In the genomic region with DNA sequence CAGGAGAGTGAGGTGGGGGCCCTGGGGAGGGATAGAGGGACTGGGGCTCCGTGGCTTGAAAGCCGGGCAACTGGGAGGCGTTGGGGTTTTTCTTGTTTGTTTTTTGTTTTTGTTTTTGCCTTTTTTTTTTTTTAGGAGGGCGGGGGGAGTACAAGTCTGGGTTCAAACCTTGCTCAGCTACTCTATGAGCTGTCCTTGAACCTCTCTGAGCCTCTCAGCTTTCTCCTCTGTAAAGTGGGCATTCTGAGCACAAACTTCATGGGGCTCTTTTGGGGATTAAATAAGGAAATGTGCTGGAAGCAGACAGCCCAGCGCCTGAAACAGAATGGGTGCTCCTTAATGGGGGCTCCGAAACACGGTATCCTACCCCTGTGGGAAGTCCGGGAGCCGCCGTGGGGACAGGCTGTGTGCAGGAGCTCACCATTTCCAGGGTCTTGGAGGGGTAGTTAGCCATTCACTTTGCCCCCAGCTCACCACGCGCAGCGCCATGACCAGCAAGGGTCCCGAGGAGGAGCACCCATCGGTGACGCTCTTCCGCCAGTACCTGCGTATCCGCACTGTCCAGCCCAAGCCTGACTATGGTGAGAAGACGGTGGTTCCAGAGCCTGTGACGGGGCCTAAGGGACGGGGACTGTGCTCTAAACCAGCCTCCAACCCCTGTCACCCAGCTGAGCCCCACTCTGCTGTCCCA, we compare ENCODE assay signal across 8 cellular contexts. TPM values are rescaled to one million over a fixed set of nuclear protein-coding genes. Genes with fewer than 3 reads are reported as not detected.
DNase-seq lines count a peak whose midpoint lies in the region; ATAC-seq, FAIRE-seq and TF ChIP-seq lines count a peak whose summit lies in the region.

No MANE protein-coding gene starts in this region.

- BruUV-seq in K562 (replicated peaks; lab: Mats Ljungman, UMichigan): TSS peak; percentile 92

- peak overlapping the region; percentile 89 for H3K4me3 Mint-ChIP-seq in activated T-cell treated with anti-CD3 and anti-CD28 coated beads, Interleukin-2, amount 50 U/mL, for 24 hours

- H3K27me3 ChIP-seq in K562 (ENCODE audit: control insufficient read depth in 2 of 2, insufficient read depth in 2 of 2, low read length in 2 of 2) (no peaks in the 10 kb centered on the region), thyroid gland (no peaks in the 10 kb centered on the region)

- H3K4me1 ChIP-seq in K562 (replicated peaks in 1 of 2; ENCODE audit: control insufficient read depth in 2 of 2, insufficient read depth in 2 of 2, low read length in 2 of 2): peaks cover 35 to 65% of the 10 kb centered on the region in 2 experiments; a peak in 4 of 5 replicates
- peaks cover 10 to 20% of the 10 kb centered on the region in 2 donors for H3K4me1 ChIP-seq in thyroid gland

- TF ChIP-seq CTCF in K562 (IDR thresholded peaks at IDR 0.05 in 2 of 3, conservative IDR thresholded peaks at IDR 0.05 in 1 of 3; ENCODE audit: insufficient read depth in 2 of 3, low read depth in 1 of 3, low read length in 3 of 3) (no peak), lower leg skin (IDR thresholded peaks at IDR 0.05) (no peak), thyroid gland (IDR thresholded peaks at IDR 0.05) (no peak)

- in situ Hi-C loops in K562 (cut with MboI): no loop called here

- intact Hi-C loops in K562 (cut with micrococcal nuclease): loop anchor here (1.0 kb wide), 1 partner anchor 8 kb away; no protein-coding TSS in a partner anchor
- intact Hi-C loops in lower leg skin (cut with DNase I; ENCODE audit: low total_unique reads): no loop called here
- intact Hi-C loops in thyroid gland (cut with DNase I): no loop called here

- no peaks in the 10 kb centered on the region for H3K9me1 ChIP-seq in K562 (ENCODE audit: control insufficient read depth, insufficient read depth, low read length)

- H3K9me3 ChIP-seq in K562 (replicated peaks; ENCODE audit: control insufficient read depth, insufficient read depth, low read depth, low read length): no peaks in the 10 kb centered on the region
- no peaks in the 10 kb centered on the region for H3K9me3 ChIP-seq in thyroid gland

- CTCF ChIA-PET in K562 (lab: Yijun Ruan, JAX; ENCODE audit: low intra/inter-chr PET ratio): no interaction called here

- peak overlapping the region; percentile 95 for H3K27ac Mint-ChIP-seq in activated T-cell treated with anti-CD3 and anti-CD28 coated beads, Interleukin-2, amount 50 U/mL, for 24 hours

- DNase-seq in activated T-cell treated with anti-CD3 and anti-CD28 coated beads, Interleukin-2, amount 50 U/mL, for 24 hours: no peak
- no peak for DNase-seq in activated T-cell treated with anti-CD3 and anti-CD28 coated beads, Interleukin-2, amount 50 U/mL, for 1 hour
- DNase-seq in K562 (ENCODE audit: extremely low read depth in 1 of 4, low spot score in 3 of 4) (peak in 3 of 4 experiments; percentile 25 to 57 (median 36)), lower leg skin (ENCODE audit: low spot score in 2 of 2) (no peak), thyroid gland (no peak)

- FAIRE-seq in K562 (lab: Jason Lieb, UNC): no peak

- WGBS in K562 (ENCODE audit: insufficient coverage, low coverage, missing lambda C conversion rate): 2% methylated on average over 21 of the region's 22 CpGs
- WGBS in lower leg skin, 2 donors: 70 to 71% methylated on average over 16 to 22 of the region's 22 CpGs
- WGBS in thyroid gland, 2 donors: 68 to 70% methylated on average over 19 to 22 of the region's 22 CpGs

- peak overlapping the region; percentile 51; the same call in 1 of the 2 replicates for H2AFZ ChIP-seq in K562 (ENCODE audit: low read depth, low read length)

- H3K79me2 ChIP-seq in K562 (ENCODE audit: control insufficient read depth, insufficient read depth, low read length): peaks cover 47% of the 10 kb centered on the region

- peaks cover 29% of the 10 kb centered on the region for H3K36me3 Mint-ChIP-seq in activated T-cell treated with anti-CD3 and anti-CD28 coated beads, Interleukin-2, amount 50 U/mL, for 24 hours (ENCODE audit: low read depth)

- TF ChIP-seq POLR2A in K562 (conservative IDR thresholded peaks at IDR 0.05) (peak; percentile 95), lower leg skin (IDR thresholded peaks at IDR 0.05) (no peak), thyroid gland (IDR thresholded peaks at IDR 0.05) (no peak)

- peak overlapping the region; percentile 91 for H3K27ac ChIP-seq in K562 (ENCODE audit: extremely low read depth, low read depth, low read length)
- H3K27ac ChIP-seq in thyroid gland: peak overlapping the region; percentile 89 to 94 (median 93)

- peaks cover 32% of the 10 kb centered on the region for H3K4me1 Mint-ChIP-seq in activated T-cell treated with anti-CD3 and anti-CD28 coated beads, Interleukin-2, amount 50 U/mL, for 24 hours (ENCODE audit: low read depth)

- peak overlapping the region; percentile 55 for H3K4me3 ChIP-seq in K562
- H3K4me3 ChIP-seq in lower leg skin (ENCODE audit: low read depth, poor library complexity, severe bottlenecking): peak overlapping the region; percentile 17
- H3K4me3 ChIP-seq in thyroid gland (replicated peaks in 1 of 3): peak overlapping the region in 2 of 3 donors; percentile 34 to 40

- POLR2A ChIA-PET in K562 (lab: Yijun Ruan, JAX): interaction anchor here (0.5 to 5.2 kb wide), 5 partner anchors 10 to 42 kb away, joined by 3 to 105 read pairs (median 4); a partner anchor contains a TSS

- peaks cover 28% of the 10 kb centered on the region; the same call in 2 of the 3 replicates for H3K36me3 ChIP-seq in K562 (ENCODE audit: control insufficient read depth, insufficient read depth, low read length)
- no peaks in the 10 kb centered on the region for H3K36me3 ChIP-seq in thyroid gland

- TF ChIP-seq RAD21 in K562 (CRISPR knock-in tag; conservative IDR thresholded peaks at IDR 0.05 in 1 of 2, IDR thresholded peaks at IDR 0.05 in 1 of 2): no peak

- no peak for TF ChIP-seq EP300 in K562 (IDR thresholded peaks at IDR 0.05; ENCODE audit: low read length)

- peak overlapping the region; percentile 96 for H3K4me2 ChIP-seq in K562 (ENCODE audit: insufficient read depth, low read length)

- H3K9me3 Mint-ChIP-seq in activated T-cell treated with anti-CD3 and anti-CD28 coated beads, Interleukin-2, amount 50 U/mL, for 24 hours: no peaks in the 10 kb centered on the region

- H3K27me3 Mint-ChIP-seq in activated T-cell treated with anti-CD3 and anti-CD28 coated beads, Interleukin-2, amount 50 U/mL, for 24 hours: no peaks in the 10 kb centered on the region

- H4K20me1 ChIP-seq in K562 (replicated peaks; ENCODE audit: control insufficient read depth, insufficient read depth, low read length): no peaks in the 10 kb centered on the region

- H3K9ac ChIP-seq in K562 (ENCODE audit: insufficient read depth in 1 of 2, low read depth in 2 of 2, low read length in 2 of 2): peak overlapping the region; percentile 94 to 97

- ATAC-seq in K562 (peak; percentile 52), HG03025 (IDR thresholded peaks at IDR 0.05; ENCODE audit: low FRiP score, unreplicated experiment) (no peak), GM21367 (IDR thresholded peaks at IDR 0.05; ENCODE audit: unreplicated experiment) (no peak), esophagus mucosa (no peak)

RNA-seq across cellular contexts. Expression of a gene that starts 0.4 kb away (rescaled TPM):
- total RNA-seq in K562 (2011; cell fraction: chromatin; rRNA removed; ENCODE audit: low replicate concordance): 84.3 and 247 TPM in 2 replicates
- 195 and 196 TPM in 2 replicates for total RNA-seq in K562 (2011; cell fraction: nucleolus; rRNA removed)
- total RNA-seq in K562 (2011; cell fraction: nucleoplasm; rRNA removed): 130 and 134 TPM in 2 replicates
- total RNA-seq in K562 (2014; rRNA removed): 118 and 179 TPM in 2 replicates
- total RNA-seq in K562 (2014; rRNA removed; fragmentation: Illumina TruSeq; extraction: Trizol): 44.6 and 70.7 TPM in 2 replicates
- total RNA-seq in K562 (2015; rRNA removed; fragmentation: Illumina TruSeq; extraction: Trizol): 93.2 and 96.9 TPM in 2 replicates
- total RNA-seq in K562 (2021): 134 and 138 TPM in 2 replicates
- polyA plus RNA-seq in K562 (2011; rRNA removed): 104 and 144 TPM in 2 replicates
- 184 and 389 TPM in 2 replicates for polyA plus RNA-seq in K562 (2011; cell fraction: cytosol; rRNA removed)
- polyA plus RNA-seq in K562 (2011; cell fraction: nucleus; rRNA removed): 211 and 337 TPM in 2 replicates
- polyA plus RNA-seq in K562 (2012): 145 and 205 TPM in 2 replicates
- 123 and 129 TPM in 2 replicates for polyA plus RNA-seq in K562 (2014; fragmentation: Illumina TruSeq; extraction: Trizol)
- polyA plus RNA-seq in K562 (2014; fragmentation: Nextera tagmentation; extraction: Ambion mirVana): 100 to 1,000 TPM; 179 to 195 TPM
- 128 and 136 TPM in 2 replicates for polyA plus RNA-seq in K562 (2014; rRNA removed)
- 63.4 and 90.9 TPM in 2 replicates for polyA minus RNA-seq in K562 (2011; rRNA and poly(A)+ RNA removed)
- 94.5 and 118 TPM in 2 replicates for polyA minus RNA-seq in K562 (2011; cell fraction: cytosol; rRNA and poly(A)+ RNA removed)
- polyA minus RNA-seq in K562 (2011; cell fraction: nucleus; rRNA and poly(A)+ RNA removed): 79.1 and 86.7 TPM in 2 replicates
- total RNA-seq in lower leg skin: 10 to 100 TPM; 16.2 to 44.2 (median 30.5) TPM
- 10 to 100 TPM; 34.9 to 98.8 (median 77.6) TPM for total RNA-seq in thyroid gland
- 27.4 TPM for total RNA-seq in esophagus mucosa

RNA-seq across cellular contexts. Expression of a gene that starts 8.9 kb away (rescaled TPM):
- total RNA-seq in K562 (2011; cell fraction: chromatin; rRNA removed; ENCODE audit: low replicate concordance): 1.7 and 7.0 TPM in 2 replicates
- 12.5 and 13.2 TPM in 2 replicates for total RNA-seq in K562 (2011; cell fraction: nucleolus; rRNA removed)
- total RNA-seq in K562 (2011; cell fraction: nucleoplasm; rRNA removed): 9.3 and 10.3 TPM in 2 replicates
- total RNA-seq in K562 (2014; rRNA removed) (8.4 and 12.2 TPM in 2 replicates), K562 (2014; rRNA removed; fragmentation: Illumina TruSeq; extraction: Trizol) (1.7 and 3.3 TPM in 2 replicates), K562 (2015; rRNA removed; fragmentation: Illumina TruSeq; extraction: Trizol) (7.7 and 8.3 TPM in 2 replicates), K562 (2021) (9.4 and 10.6 TPM in 2 replicates), lower leg skin (10 to 100 TPM in 1 of 4 donors, 1 to 10 TPM in 3; 2.2 to 14.8 (median 5.0) TPM), thyroid gland (10 to 100 TPM; 20.0 to 91.9 (median 49.3) TPM), esophagus mucosa (4.5 TPM)
- polyA plus RNA-seq in K562 (2011; rRNA removed) (6.6 and 10.5 TPM in 2 replicates), K562 (2014; fragmentation: Illumina TruSeq; extraction: Trizol) (7.1 and 8.4 TPM in 2 replicates), K562 (2014; fragmentation: Nextera tagmentation; extraction: Ambion mirVana) (1 to 10 TPM in 1 of 2 experiments, under 1 TPM in 1; 0.90 to 2.0 TPM), K562 (2014; rRNA removed) (9.6 and 14.0 TPM in 2 replicates)
- 20.3 and 55.0 TPM in 2 replicates for polyA plus RNA-seq in K562 (2011; cell fraction: cytosol; rRNA removed)
- 5.8 and 7.5 TPM in 2 replicates for polyA plus RNA-seq in K562 (2011; cell fraction: nucleus; rRNA removed)
- 10.5 and 14.1 TPM in 2 replicates for polyA plus RNA-seq in K562 (2012)
- polyA minus RNA-seq in K562 (2011; rRNA and poly(A)+ RNA removed): 1.6 and 5.7 TPM in 2 replicates
- 4.3 and 7.0 TPM in 2 replicates for polyA minus RNA-seq in K562 (2011; cell fraction: cytosol; rRNA and poly(A)+ RNA removed)
- polyA minus RNA-seq in K562 (2011; cell fraction: nucleus; rRNA and poly(A)+ RNA removed): 0.54 and 0.78 TPM in 2 replicates

RNA-seq across cellular contexts. Expression of a gene that starts 9.9 kb away (rescaled TPM):
- 33.5 and 88.4 TPM in 2 replicates for total RNA-seq in K562 (2011; cell fraction: chromatin; rRNA removed; ENCODE audit: low replicate concordance)
- total RNA-seq in K562 (2011; cell fraction: nucleolus; rRNA removed): 69.5 and 79.0 TPM in 2 replicates
- total RNA-seq in K562 (2011; cell fraction: nucleoplasm; rRNA removed): 83.9 and 125 TPM in 2 replicates
- 46.5 and 78.4 TPM in 2 replicates for total RNA-seq in K562 (2014; rRNA removed)
- 27.4 and 28.3 TPM in 2 replicates for total RNA-seq in K562 (2014; rRNA removed; fragmentation: Illumina TruSeq; extraction: Trizol)
- total RNA-seq in K562 (2015; rRNA removed; fragmentation: Illumina TruSeq; extraction: Trizol): 33.7 and 34.0 TPM in 2 replicates
- 65.2 and 68.0 TPM in 2 replicates for total RNA-seq in K562 (2021)
- 107 and 114 TPM in 2 replicates for polyA plus RNA-seq in K562 (2011; rRNA removed)
- polyA plus RNA-seq in K562 (2011; cell fraction: cytosol; rRNA removed): 153 and 233 TPM in 2 replicates
- 82.3 and 118 TPM in 2 replicates for polyA plus RNA-seq in K562 (2011; cell fraction: nucleus; rRNA removed)
- polyA plus RNA-seq in K562 (2012): 58.2 and 103 TPM in 2 replicates
- polyA plus RNA-seq in K562 (2014; fragmentation: Illumina TruSeq; extraction: Trizol): 72.2 and 86.5 TPM in 2 replicates
- polyA plus RNA-seq in K562 (2014; fragmentation: Nextera tagmentation; extraction: Ambion mirVana): 10 to 100 TPM; 10.6 to 11.7 TPM
- 80.5 and 87.3 TPM in 2 replicates for polyA plus RNA-seq in K562 (2014; rRNA removed)
- 50.4 and 76.8 TPM in 2 replicates for polyA minus RNA-seq in K562 (2011; rRNA and poly(A)+ RNA removed)
- polyA minus RNA-seq in K562 (2011; cell fraction: cytosol; rRNA and poly(A)+ RNA removed): 38.9 and 39.4 TPM in 2 replicates
- polyA minus RNA-seq in K562 (2011; cell fraction: nucleus; rRNA and poly(A)+ RNA removed): 26.3 and 30.1 TPM in 2 replicates
- 10 to 100 TPM; 35.0 to 69.4 (median 51.9) TPM for total RNA-seq in lower leg skin
- 10 to 100 TPM; 64.5 to 94.9 (median 87.8) TPM for total RNA-seq in thyroid gland
- 39.6 TPM for total RNA-seq in esophagus mucosa

RNA-seq across cellular contexts. Expression of a gene that starts 12.0 kb away (rescaled TPM):
- 184 and 350 TPM in 2 replicates for total RNA-seq in K562 (2011; cell fraction: chromatin; rRNA removed; ENCODE audit: low replicate concordance)
- total RNA-seq in K562 (2011; cell fraction: nucleolus; rRNA removed): 475 and 490 TPM in 2 replicates
- 538 and 894 TPM in 2 replicates for total RNA-seq in K562 (2011; cell fraction: nucleoplasm; rRNA removed)
- total RNA-seq in K562 (2014; rRNA removed) (1,104 and 1,143 TPM in 2 replicates), K562 (2014; rRNA removed; fragmentation: Illumina TruSeq; extraction: Trizol) (811 and 895 TPM in 2 replicates), K562 (2015; rRNA removed; fragmentation: Illumina TruSeq; extraction: Trizol) (1,065 and 1,147 TPM in 2 replicates), K562 (2021) (917 and 1,045 TPM in 2 replicates), lower leg skin (1,000 to 10,000 TPM; 1,729 to 2,645 (median 2,120) TPM), thyroid gland (1,000 to 10,000 TPM in 3 of 4 donors, 100 to 1,000 TPM in 1; 826 to 1,348 (median 1,271) TPM), esophagus mucosa (1,513 TPM)
- polyA plus RNA-seq in K562 (2011; rRNA removed) (1,156 and 1,373 TPM in 2 replicates), K562 (2014; fragmentation: Illumina TruSeq; extraction: Trizol) (1,281 and 1,602 TPM in 2 replicates), K562 (2014; fragmentation: Nextera tagmentation; extraction: Ambion mirVana) (100 to 1,000 TPM; 568 to 871 TPM), K562 (2014; rRNA removed) (1,326 and 1,475 TPM in 2 replicates)
- polyA plus RNA-seq in K562 (2011; cell fraction: cytosol; rRNA removed): 2,082 and 2,495 TPM in 2 replicates
- polyA plus RNA-seq in K562 (2011; cell fraction: nucleus; rRNA removed): 709 and 859 TPM in 2 replicates
- polyA plus RNA-seq in K562 (2012): 1,411 and 1,997 TPM in 2 replicates
- 954 and 1,034 TPM in 2 replicates for polyA minus RNA-seq in K562 (2011; rRNA and poly(A)+ RNA removed)
- polyA minus RNA-seq in K562 (2011; cell fraction: cytosol; rRNA and poly(A)+ RNA removed): 628 and 690 TPM in 2 replicates
- polyA minus RNA-seq in K562 (2011; cell fraction: nucleus; rRNA and poly(A)+ RNA removed): 177 and 303 TPM in 2 replicates

RNA-seq across cellular contexts. Expression of a gene that starts 16.5 kb away (rescaled TPM):
- 3.7 and 14.0 TPM in 2 replicates for total RNA-seq in K562 (2011; cell fraction: chromatin; rRNA removed; ENCODE audit: low replicate concordance)
- total RNA-seq in K562 (2011; cell fraction: nucleolus; rRNA removed): 5.8 and 7.8 TPM in 2 replicates
- total RNA-seq in K562 (2011; cell fraction: nucleoplasm; rRNA removed): 4.6 and 5.4 TPM in 2 replicates
- 4.6 and 4.9 TPM in 2 replicates for total RNA-seq in K562 (2014; rRNA removed)
- total RNA-seq in K562 (2014; rRNA removed; fragmentation: Illumina TruSeq; extraction: Trizol): 0.73 and 0.93 TPM in 2 replicates
- 1.6 and 2.1 TPM in 2 replicates for total RNA-seq in K562 (2015; rRNA removed; fragmentation: Illumina TruSeq; extraction: Trizol)
- 4.7 and 5.7 TPM in 2 replicates for total RNA-seq in K562 (2021)
- 3.1 and 5.5 TPM in 2 replicates for polyA plus RNA-seq in K562 (2011; rRNA removed)
- polyA plus RNA-seq in K562 (2011; cell fraction: cytosol; rRNA removed): 4.5 and 7.3 TPM in 2 replicates
- 15.9 and 21.8 TPM in 2 replicates for polyA plus RNA-seq in K562 (2011; cell fraction: nucleus; rRNA removed)
- 3.7 and 10.9 TPM in 2 replicates for polyA plus RNA-seq in K562 (2012)
- polyA plus RNA-seq in K562 (2014; fragmentation: Illumina TruSeq; extraction: Trizol): 2.6 and 4.7 TPM in 2 replicates
- under 1 TPM; 0.06 to 0.07 TPM for polyA plus RNA-seq in K562 (2014; fragmentation: Nextera tagmentation; extraction: Ambion mirVana)
- 5.8 and 6.4 TPM in 2 replicates for polyA plus RNA-seq in K562 (2014; rRNA removed)
- 1.3 and 1.9 TPM in 2 replicates for polyA minus RNA-seq in K562 (2011; rRNA and poly(A)+ RNA removed)
- polyA minus RNA-seq in K562 (2011; cell fraction: cytosol; rRNA and poly(A)+ RNA removed): 1.4 and 1.6 TPM in 2 replicates
- polyA minus RNA-seq in K562 (2011; cell fraction: nucleus; rRNA and poly(A)+ RNA removed): 1.9 and 3.9 TPM in 2 replicates
- 10 to 100 TPM; 25.5 to 46.7 (median 29.2) TPM for total RNA-seq in lower leg skin
- 10 to 100 TPM; 22.2 to 66.2 (median 41.1) TPM for total RNA-seq in thyroid gland
- 11.5 TPM for total RNA-seq in esophagus mucosa

Comparison
In these comparisons a context has a peak if more than half of its experiments do, and no peak if none do; other contexts are left out.
1. DNase-seq: peak in K562 (3 of 4); none in activated T-cell treated with anti-CD3 and anti-CD28 coated beads, Interleukin-2, amount 50 U/mL, for 24 hours (single experiment), activated T-cell treated with anti-CD3 and anti-CD28 coated beads, Interleukin-2, amount 50 U/mL, for 1 hour (single experiment), lower leg skin (0 of 2) and thyroid gland (0 of 2).
2. Peak in every context shown above with its lines, with median percentiles within 50 percentile points of each other: H3K4me3 ChIP-seq.